Comparison of ENCODE assay signal across 8 cellular contexts in genomic region chr2:120231974-120232635, GRCh38. TPM values are rescaled to one million over a fixed set of nuclear protein-coding genes. Genes with fewer than 3 reads are reported as not detected.
DNase-seq lines count a peak whose midpoint lies in the region; ATAC-seq and TF ChIP-seq lines count a peak whose summit lies in the region.

No MANE protein-coding gene starts in this region.

- BruUV-seq in MCF 10A (replicated peaks; lab: Mats Ljungman, UMichigan) = no TSS peak

- intact Hi-C loops in MCF 10A (cut with micrococcal nuclease) = loop anchor here (10.0 kb wide), 1 partner anchor 843 kb away; no protein-coding TSS in a partner anchor

- H3K27me3 Mint-ChIP-seq in T-helper 17 cell (no peaks in the 10 kb centered on the region), MCF 10A (ENCODE audit: insufficient read depth, unreplicated experiment) (no peaks in the 10 kb centered on the region)
- no peaks in the 10 kb centered on the region for H3K27me3 Mint-ChIP-seq in stimulated activated naive CD8-positive, alpha-beta T cell treated with anti-CD3 and anti-CD28 coated beads, Interleukin-15, Interleukin-2, amounts not matched to agents 100 ng/mL and 50 ng/mL, for 24 hours

- DNase-seq in T-helper 17 cell = peak; percentile 20 to 39 (median 27)
- no peak for DNase-seq in MCF 10A (ENCODE audit: unreplicated experiment)
- peak; percentile 32 for DNase-seq in mucosa of gallbladder (ENCODE audit: low spot score)
- no peak for DNase-seq in NCI-H1092 (lab: John Stamatoyannopoulos, UW)
- DNase-seq in COLO668 (lab: John Stamatoyannopoulos, UW; ENCODE audit: unreplicated experiment) = no peak

- POLR2A ChIA-PET in MCF 10A (lab: Yijun Ruan, JAX) = interaction anchor here (0.6 to 1.3 kb wide), 4 partner anchors 11 to 486 kb away, joined by 3 to 9 read pairs (median 4); no protein-coding TSS in a partner anchor

- CTCF ChIA-PET in MCF 10A (lab: Yijun Ruan, JAX) = interaction anchor here (0.5 to 1.3 kb wide), 9 partner anchors 8 to 1087 kb away, joined by 3 to 5 read pairs (median 4); no protein-coding TSS in a partner anchor

- H3K4me3 Mint-ChIP-seq in T-helper 17 cell (peak overlapping the region; percentile 90), MCF 10A (ENCODE audit: unreplicated experiment) (peak overlapping the region; percentile 67)
- H3K4me3 Mint-ChIP-seq in stimulated activated naive CD8-positive, alpha-beta T cell treated with anti-CD3 and anti-CD28 coated beads, Interleukin-15, Interleukin-2, amounts not matched to agents 100 ng/mL and 50 ng/mL, for 24 hours = peak overlapping the region; percentile 89

- H3K4me1 Mint-ChIP-seq in T-helper 17 cell (peaks cover 28% of the 10 kb centered on the region), MCF 10A (ENCODE audit: insufficient read depth, unreplicated experiment) (no peaks in the 10 kb centered on the region)
- peaks cover 66% of the 10 kb centered on the region for H3K4me1 Mint-ChIP-seq in stimulated activated naive CD8-positive, alpha-beta T cell treated with anti-CD3 and anti-CD28 coated beads, Interleukin-15, Interleukin-2, amounts not matched to agents 100 ng/mL and 50 ng/mL, for 24 hours (ENCODE audit: low read depth)

- H3K27ac Mint-ChIP-seq in T-helper 17 cell (peak overlapping the region; percentile 98), MCF 10A (ENCODE audit: low read depth, unreplicated experiment) (no peak overlapping the region)
- H3K27ac Mint-ChIP-seq in stimulated activated naive CD8-positive, alpha-beta T cell treated with anti-CD3 and anti-CD28 coated beads, Interleukin-15, Interleukin-2, amounts not matched to agents 100 ng/mL and 50 ng/mL, for 24 hours = peak overlapping the region; percentile 97

- ATAC-seq in GM18858 (IDR thresholded peaks at IDR 0.05; ENCODE audit: unreplicated experiment) (peak; percentile 91), HG02981 (IDR thresholded peaks at IDR 0.05; ENCODE audit: unreplicated experiment) (peak; percentile 81), T-helper 17 cell (peak; percentile 91)

- peaks cover 2% of the 10 kb centered on the region for H3K36me3 Mint-ChIP-seq in T-helper 17 cell (ENCODE audit: low read depth)
- H3K36me3 Mint-ChIP-seq in MCF 10A (ENCODE audit: insufficient read depth, unreplicated experiment) = no peaks in the 10 kb centered on the region
- no peaks in the 10 kb centered on the region for H3K36me3 Mint-ChIP-seq in stimulated activated naive CD8-positive, alpha-beta T cell treated with anti-CD3 and anti-CD28 coated beads, Interleukin-15, Interleukin-2, amounts not matched to agents 100 ng/mL and 50 ng/mL, for 24 hours (ENCODE audit: low read depth)

- no peaks in the 10 kb centered on the region for H3K9me3 ChIP-seq in T-helper 17 cell (ENCODE audit: control insufficient read depth, low read length, poor library complexity, severe bottlenecking)

- no peaks in the 10 kb centered on the region for H3K9me3 Mint-ChIP-seq in MCF 10A (ENCODE audit: unreplicated experiment)
- H3K9me3 Mint-ChIP-seq in stimulated activated naive CD8-positive, alpha-beta T cell treated with anti-CD3 and anti-CD28 coated beads, Interleukin-15, Interleukin-2, amounts not matched to agents 100 ng/mL and 50 ng/mL, for 24 hours = no peaks in the 10 kb centered on the region

- TF ChIP-seq CTCF in MCF 10A (IDR thresholded peaks at IDR 0.05; ENCODE audit: unreplicated experiment) = no peak

RNA-seq across cellular contexts. Expression of gene TMEM185B, which starts 8.9 kb away (rescaled TPM):
- 10 to 100 TPM; 19.8 to 21.1 TPM for total RNA-seq in T-helper 17 cell
- 40.9 and 45.0 TPM in 2 replicates for total RNA-seq in MCF 10A (2022)
- 21.6 TPM for total RNA-seq in mucosa of gallbladder

RNA-seq across cellular contexts. Expression of gene RALB, which starts 20.5 kb away (rescaled TPM):
- 10 to 100 TPM; 17.5 to 20.2 TPM for total RNA-seq in T-helper 17 cell
- 37.4 and 46.5 TPM in 2 replicates for total RNA-seq in MCF 10A (2022)
- total RNA-seq in mucosa of gallbladder = 48.1 TPM

Comparison
In these comparisons a context has a peak if more than half of its experiments do, and no peak if none do; other contexts are left out.
1. DNase-seq: peak in T-helper 17 cell (3 of 3) and mucosa of gallbladder (single experiment); none in MCF 10A (single experiment), NCI-H1092 (single experiment) and COLO668 (single experiment).
2. Peak in every context shown above with its lines, with median percentiles within 50 percentile points of each other: ATAC-seq and H3K4me3 Mint-ChIP-seq.